ENCODE assay signal across 8 cellular contexts in the genomic region with DNA sequence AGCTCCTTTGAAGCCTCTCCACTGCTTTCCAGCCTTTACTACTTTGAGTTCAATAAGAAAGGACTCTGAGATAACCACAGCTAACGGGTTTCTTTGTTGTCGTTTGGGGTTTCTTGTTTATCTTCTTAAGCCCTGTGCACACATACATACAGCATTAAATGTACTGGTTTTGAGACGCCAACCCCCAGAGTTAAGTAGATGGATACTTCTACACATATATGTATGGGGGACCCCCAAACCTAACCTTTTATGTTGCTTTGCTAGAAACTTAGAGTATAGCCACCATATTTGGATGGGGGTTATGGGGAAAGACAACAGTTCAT. TPM values are rescaled to one million over a fixed set of nuclear protein-coding genes. Genes with fewer than 3 reads are reported as not detected.
DNase-seq lines count a peak whose midpoint lies in the region; ATAC-seq and TF ChIP-seq lines count a peak whose summit lies in the region.

No MANE protein-coding gene starts in this region.

- no peaks in the 10 kb centered on the region for H3K27me3 ChIP-seq in HL-60 (ENCODE audit: insufficient read depth, poor library complexity, severe bottlenecking)
- peaks cover 0 to 3% of the 10 kb centered on the region in 2 donors for H3K27me3 ChIP-seq in body of pancreas

- no peak for DNase-seq in HL-60 (ENCODE audit: low read depth in 1 of 2, low spot score in 1 of 2)
- DNase-seq in body of pancreas = no peak
- DNase-seq in mesothelial cell of epicardium (ENCODE audit: low spot score in 2 of 2, unreplicated experiment in 2 of 2) = no peak
- no peak for DNase-seq in hippocampal formation (lab: John Stamatoyannopoulos, UW)
- no peak for DNase-seq in SIG-M5 treated with dmso at 0.1 percent for 504 hours (lab: John Stamatoyannopoulos, UW; ENCODE audit: unreplicated experiment)
- no peak for DNase-seq in AG08396 (ENCODE audit: low spot score)

- peaks cover 30% of the 10 kb centered on the region for H3K4me1 Mint-ChIP-seq in mesothelial cell of epicardium

- no peaks in the 10 kb centered on the region for H3K36me3 ChIP-seq in body of pancreas (replicated peaks in 1 of 2; ENCODE audit: insufficient read depth in 1 of 2, low read depth in 2 of 2)

- no peaks in the 10 kb centered on the region for H3K9me3 ChIP-seq in body of pancreas

- intact Hi-C loops in body of pancreas (cut with DNase I) = loop anchor here (10.0 kb wide), 1 partner anchor 355 kb away; no protein-coding TSS in a partner anchor

- TF ChIP-seq POLR2A in body of pancreas (IDR thresholded peaks at IDR 0.05) = no peak

- H3K4me3 Mint-ChIP-seq in mesothelial cell of epicardium = peak overlapping the region; percentile 68

- peaks cover 8% of the 10 kb centered on the region for H3K36me3 Mint-ChIP-seq in mesothelial cell of epicardium

- H3K27ac Mint-ChIP-seq in mesothelial cell of epicardium = peak overlapping the region; percentile 72

- H3K4me3 ChIP-seq in HL-60 (replicated peaks; ENCODE audit: insufficient read depth, low read length) (peak overlapping the region; percentile 67), body of pancreas (peak overlapping the region; percentile 52 to 77)

- TF ChIP-seq CTCF in 22Rv1 (IDR thresholded peaks at IDR 0.05) (no peak), HL-60 (IDR thresholded peaks at IDR 0.05; ENCODE audit: insufficient read depth, low read length) (no peak), body of pancreas (IDR thresholded peaks at IDR 0.05) (no peak), mesothelial cell of epicardium (IDR thresholded peaks at IDR 0.05; ENCODE audit: unreplicated experiment) (no peak)

- 4 to 11% methylated on average over 3 of the region's 3 CpGs for WGBS in body of pancreas, 2 donors

- no peak for ATAC-seq in body of pancreas
- ATAC-seq in GM21786 (IDR thresholded peaks at IDR 0.05; ENCODE audit: unreplicated experiment) = no peak

- peaks cover 17% of the 10 kb centered on the region for H3K4me1 ChIP-seq in body of pancreas

- H3K9me3 Mint-ChIP-seq in mesothelial cell of epicardium = no peaks in the 10 kb centered on the region

- H3K27me3 Mint-ChIP-seq in mesothelial cell of epicardium (ENCODE audit: low read depth) = no peaks in the 10 kb centered on the region

- H3K27ac ChIP-seq in 22Rv1 (peak overlapping the region; percentile 93), HL-60 (replicated peaks) (peak overlapping the region; percentile 97), body of pancreas (peak overlapping the region; percentile 68 to 96 (median 84))

RNA-seq across cellular contexts. Expression of a gene that starts 0.7 kb away (rescaled TPM):
- 1 to 10 TPM; 7.5 to 8.9 TPM for total RNA-seq in body of pancreas
- total RNA-seq in mesothelial cell of epicardium = 14.0 to 15.5 TPM (median 15.5 TPM) in 3 replicates
